Comparison of ENCODE assay signal across 1 cellular context in the genomic region with DNA sequence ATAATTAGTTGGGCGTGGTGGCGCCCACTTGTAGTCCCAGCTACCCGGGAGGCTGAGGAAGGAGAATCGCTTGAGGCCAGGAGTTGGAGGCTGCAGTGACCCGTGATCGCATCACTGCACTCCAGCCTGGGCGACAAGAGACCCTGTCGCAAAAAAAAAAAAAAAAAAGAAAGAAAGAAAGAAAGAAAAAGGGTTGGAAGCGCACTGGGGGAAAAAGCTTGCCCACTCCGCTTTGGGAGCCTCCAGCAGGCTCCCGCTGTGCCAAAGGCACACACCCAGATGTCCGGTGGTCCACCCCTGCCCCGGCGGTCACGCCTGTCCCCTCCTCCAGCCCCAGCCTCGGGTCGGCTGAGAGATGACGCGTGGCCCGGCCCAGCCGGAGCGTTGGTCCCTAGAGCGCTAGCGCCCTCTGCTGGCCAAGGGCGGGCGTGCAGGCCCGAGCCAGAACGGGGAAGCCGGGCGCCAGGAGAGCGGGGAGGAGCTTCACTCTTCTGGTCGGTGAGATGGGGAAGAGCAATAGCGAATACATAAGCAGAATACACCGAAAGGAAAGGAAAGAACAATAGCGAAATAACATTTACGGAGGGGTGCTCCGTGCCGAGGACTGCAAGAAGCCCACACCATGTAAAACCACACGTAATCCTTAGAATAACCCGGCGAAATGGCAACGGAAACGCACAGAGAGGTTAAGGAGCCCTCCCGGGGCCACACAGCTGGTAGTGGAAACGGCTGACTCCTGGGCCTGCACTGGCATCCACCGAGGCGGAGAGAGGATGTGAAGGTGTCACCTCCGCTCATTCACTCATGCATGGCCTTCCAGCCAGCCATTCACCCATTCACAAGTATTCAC.
TF ChIP-seq lines count a peak whose summit lies in the region.

No MANE protein-coding gene starts in this region.

TF ChIP-seq in K562, 482 proteins besides CTCF, POLR2A, EP300 and RAD21 (continued from another document):
- TF ChIP-seq NCOA1 (IDR thresholded peaks at IDR 0.05; ENCODE audit: low read depth): peak; percentile 27; the same call in 1 of the 2 replicates
- TF ChIP-seq MXI1 (IDR thresholded peaks at IDR 0.05; ENCODE audit: low read depth, low read length): peak; percentile 66; the same call in 1 of the 2 replicates
- no peak for TF ChIP-seq ZNF507 (tag; conservative IDR thresholded peaks at IDR 0.05)
- peak; percentile 67 for TF ChIP-seq ZKSCAN1 (IDR thresholded peaks at IDR 0.05; ENCODE audit: low read depth, low read length)
- TF ChIP-seq, protein P1, sequence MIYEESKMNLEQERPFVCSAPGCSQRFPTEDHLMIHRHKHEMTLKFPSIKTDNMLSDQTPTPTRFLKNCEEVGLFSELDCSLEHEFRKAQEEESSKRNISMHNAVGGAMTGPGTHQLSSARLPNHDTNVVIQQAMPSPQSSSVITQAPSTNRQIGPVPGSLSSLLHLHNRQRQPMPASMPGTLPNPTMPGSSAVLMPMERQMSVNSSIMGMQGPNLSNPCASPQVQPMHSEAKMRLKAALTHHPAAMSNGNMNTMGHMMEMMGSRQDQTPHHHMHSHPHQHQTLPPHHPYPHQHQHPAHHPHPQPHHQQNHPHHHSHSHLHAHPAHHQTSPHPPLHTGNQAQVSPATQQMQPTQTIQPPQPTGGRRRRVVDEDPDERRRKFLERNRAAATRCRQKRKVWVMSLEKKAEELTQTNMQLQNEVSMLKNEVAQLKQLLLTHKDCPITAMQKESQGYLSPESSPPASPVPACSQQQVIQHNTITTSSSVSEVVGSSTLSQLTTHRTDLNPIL (CRISPR knock-in tag; IDR thresholded peaks at IDR 0.05): no peak
- TF ChIP-seq ATF1 (CRISPR knock-in tag; IDR thresholded peaks at IDR 0.05): no peak
- peak; percentile 93 for TF ChIP-seq ATF1 (tag; IDR thresholded peaks at IDR 0.05)
- peak in 1 of 2 experiments; percentile 36; a peak in 1 of 4 replicates for TF ChIP-seq FOXK2 (conservative IDR thresholded peaks at IDR 0.05 in 1 of 2, IDR thresholded peaks at IDR 0.05 in 1 of 2; ENCODE audit: low read depth in 2 of 2)
- no peak for TF ChIP-seq ELF4 (CRISPR knock-in tag; IDR thresholded peaks at IDR 0.05)
- TF ChIP-seq FOXP1 (CRISPR knock-in tag; IDR thresholded peaks at IDR 0.05): peak; percentile 59; the same call in 1 of the 2 replicates
- TF ChIP-seq, protein P2, sequence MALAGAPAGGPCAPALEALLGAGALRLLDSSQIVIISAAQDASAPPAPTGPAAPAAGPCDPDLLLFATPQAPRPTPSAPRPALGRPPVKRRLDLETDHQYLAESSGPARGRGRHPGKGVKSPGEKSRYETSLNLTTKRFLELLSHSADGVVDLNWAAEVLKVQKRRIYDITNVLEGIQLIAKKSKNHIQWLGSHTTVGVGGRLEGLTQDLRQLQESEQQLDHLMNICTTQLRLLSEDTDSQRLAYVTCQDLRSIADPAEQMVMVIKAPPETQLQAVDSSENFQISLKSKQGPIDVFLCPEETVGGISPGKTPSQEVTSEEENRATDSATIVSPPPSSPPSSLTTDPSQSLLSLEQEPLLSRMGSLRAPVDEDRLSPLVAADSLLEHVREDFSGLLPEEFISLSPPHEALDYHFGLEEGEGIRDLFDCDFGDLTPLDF (CRISPR knock-in tag; IDR thresholded peaks at IDR 0.05): peak; percentile 81
- no peak for TF ChIP-seq HMG20B (CRISPR knock-in tag; IDR thresholded peaks at IDR 0.05)
- TF ChIP-seq TCF3 (CRISPR knock-in tag; IDR thresholded peaks at IDR 0.05): peak; percentile 15; the same call in 1 of the 2 replicates
- 0 out of 4 replicates have a peak, but pooled peaks of 1 of the 2 experiments have one; percentile 60 for TF ChIP-seq ARNT (IDR thresholded peaks at IDR 0.05)
- TF ChIP-seq POLR2G (IDR thresholded peaks at IDR 0.05; ENCODE audit: low read depth, low read length): peak; percentile 75
- TF ChIP-seq STAG1 (CRISPR knock-in tag; IDR thresholded peaks at IDR 0.05; ENCODE audit: borderline replicate concordance): peak; percentile 90; the same call in 1 of the 2 replicates
- TF ChIP-seq, protein P3, sequence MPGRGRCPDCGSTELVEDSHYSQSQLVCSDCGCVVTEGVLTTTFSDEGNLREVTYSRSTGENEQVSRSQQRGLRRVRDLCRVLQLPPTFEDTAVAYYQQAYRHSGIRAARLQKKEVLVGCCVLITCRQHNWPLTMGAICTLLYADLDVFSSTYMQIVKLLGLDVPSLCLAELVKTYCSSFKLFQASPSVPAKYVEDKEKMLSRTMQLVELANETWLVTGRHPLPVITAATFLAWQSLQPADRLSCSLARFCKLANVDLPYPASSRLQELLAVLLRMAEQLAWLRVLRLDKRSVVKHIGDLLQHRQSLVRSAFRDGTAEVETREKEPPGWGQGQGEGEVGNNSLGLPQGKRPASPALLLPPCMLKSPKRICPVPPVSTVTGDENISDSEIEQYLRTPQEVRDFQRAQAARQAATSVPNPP (IDR thresholded peaks at IDR 0.05; ENCODE audit: borderline replicate concordance, insufficient read depth, insufficient read length): no peak
- peak; percentile 48 for TF ChIP-seq DACH1 (IDR thresholded peaks at IDR 0.05; ENCODE audit: partially characterized antibody)
- no peak for TF ChIP-seq NR2C2 (CRISPR knock-in tag; IDR thresholded peaks at IDR 0.05)
- peak; percentile 49 for TF ChIP-seq NR2C2 (tag; IDR thresholded peaks at IDR 0.05)
- TF ChIP-seq CXXC5 (CRISPR knock-in tag; IDR thresholded peaks at IDR 0.05): peak; percentile 79
- no peak for TF ChIP-seq ZC3H11A (IDR thresholded peaks at IDR 0.05; ENCODE audit: low read depth, low read length)
- TF ChIP-seq XRCC5 (IDR thresholded peaks at IDR 0.05; ENCODE audit: low read depth, low read length): peak; percentile 38; the same call in 1 of the 2 replicates
- TF ChIP-seq, protein P4, sequence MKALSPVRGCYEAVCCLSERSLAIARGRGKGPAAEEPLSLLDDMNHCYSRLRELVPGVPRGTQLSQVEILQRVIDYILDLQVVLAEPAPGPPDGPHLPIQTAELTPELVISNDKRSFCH (CRISPR knock-in tag; IDR thresholded peaks at IDR 0.05): no peak
- TF ChIP-seq, protein P4 (tag; IDR thresholded peaks at IDR 0.05): no peak; the same call in 1 of the 2 replicates
- TF ChIP-seq MYNN (IDR thresholded peaks at IDR 0.05): no peak
- TF ChIP-seq MYNN (CRISPR knock-in tag; IDR thresholded peaks at IDR 0.05): no peak
- peak; percentile 39; the same call in 1 of the 2 replicates for TF ChIP-seq DPF2 (IDR thresholded peaks at IDR 0.05)
- TF ChIP-seq HDAC1 (IDR thresholded peaks at IDR 0.05): peak in 1 of 2 experiments; percentile 56; a peak in 1 of 4 replicates
- peak; percentile 47; the same call in 1 of the 2 replicates for TF ChIP-seq ARID4B (CRISPR knock-in tag; IDR thresholded peaks at IDR 0.05)
- TF ChIP-seq FOXJ2 (tag; IDR thresholded peaks at IDR 0.05): no peak
- TF ChIP-seq SRF (CRISPR knock-in tag; IDR thresholded peaks at IDR 0.05): no peak
- TF ChIP-seq MTA3 (IDR thresholded peaks at IDR 0.05; ENCODE audit: borderline replicate concordance): peak; percentile 55; the same call in 1 of the 2 replicates
- TF ChIP-seq RBM25 (IDR thresholded peaks at IDR 0.05; ENCODE audit: low read depth, low read length, severe bottlenecking): peak; percentile 87
- TF ChIP-seq ZNF717 (CRISPR knock-in tag; IDR thresholded peaks at IDR 0.05): no peak
- no peak for TF ChIP-seq HDAC6 (IDR thresholded peaks at IDR 0.05; ENCODE audit: low read depth, low read length)
- TF ChIP-seq, protein P5, sequence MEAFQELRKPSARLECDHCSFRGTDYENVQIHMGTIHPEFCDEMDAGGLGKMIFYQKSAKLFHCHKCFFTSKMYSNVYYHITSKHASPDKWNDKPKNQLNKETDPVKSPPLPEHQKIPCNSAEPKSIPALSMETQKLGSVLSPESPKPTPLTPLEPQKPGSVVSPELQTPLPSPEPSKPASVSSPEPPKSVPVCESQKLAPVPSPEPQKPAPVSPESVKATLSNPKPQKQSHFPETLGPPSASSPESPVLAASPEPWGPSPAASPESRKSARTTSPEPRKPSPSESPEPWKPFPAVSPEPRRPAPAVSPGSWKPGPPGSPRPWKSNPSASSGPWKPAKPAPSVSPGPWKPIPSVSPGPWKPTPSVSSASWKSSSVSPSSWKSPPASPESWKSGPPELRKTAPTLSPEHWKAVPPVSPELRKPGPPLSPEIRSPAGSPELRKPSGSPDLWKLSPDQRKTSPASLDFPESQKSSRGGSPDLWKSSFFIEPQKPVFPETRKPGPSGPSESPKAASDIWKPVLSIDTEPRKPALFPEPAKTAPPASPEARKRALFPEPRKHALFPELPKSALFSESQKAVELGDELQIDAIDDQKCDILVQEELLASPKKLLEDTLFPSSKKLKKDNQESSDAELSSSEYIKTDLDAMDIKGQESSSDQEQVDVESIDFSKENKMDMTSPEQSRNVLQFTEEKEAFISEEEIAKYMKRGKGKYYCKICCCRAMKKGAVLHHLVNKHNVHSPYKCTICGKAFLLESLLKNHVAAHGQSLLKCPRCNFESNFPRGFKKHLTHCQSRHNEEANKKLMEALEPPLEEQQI (IDR thresholded peaks at IDR 0.05): peak; percentile 48; the same call in 1 of the 2 replicates
- TF ChIP-seq PTBP1 (IDR thresholded peaks at IDR 0.05; ENCODE audit: low read depth, low read length): 0 out of 2 replicates have a peak, but pooled peaks have one; percentile 79
- TF ChIP-seq CBX5 (IDR thresholded peaks at IDR 0.05; ENCODE audit: borderline replicate concordance, low read depth): 0 out of 2 replicates have a peak, but pooled peaks have one; percentile 60
- no peak for TF ChIP-seq U2AF1 (optimal IDR thresholded peaks at IDR 0.05; ENCODE audit: low read depth, low read length)
- no peak for TF ChIP-seq PURB (CRISPR knock-in tag; IDR thresholded peaks at IDR 0.05; ENCODE audit: low read depth)
- TF ChIP-seq TBP (optimal IDR thresholded peaks at IDR 0.05; ENCODE audit: low read depth, low read length): peak; percentile 51
- TF ChIP-seq KDM4B (IDR thresholded peaks at IDR 0.05; ENCODE audit: borderline replicate concordance in 2 of 2, low read depth in 1 of 2): no peak
- no peak for TF ChIP-seq ZNF174 (CRISPR knock-in tag; IDR thresholded peaks at IDR 0.05)
- peak; percentile 8; the same call in 1 of the 2 replicates for TF ChIP-seq CBFA2T3 (IDR thresholded peaks at IDR 0.05)
- TF ChIP-seq ETV6 (IDR thresholded peaks at IDR 0.05; ENCODE audit: borderline replicate concordance in 1 of 2, low read depth in 2 of 2, low read length in 1 of 2): no peak
- TF ChIP-seq ETV6 (CRISPR knock-in tag; IDR thresholded peaks at IDR 0.05; ENCODE audit: borderline replicate concordance): no peak
- peak; percentile 54; the same call in 1 of the 2 replicates for TF ChIP-seq ETV5 (CRISPR knock-in tag; IDR thresholded peaks at IDR 0.05; ENCODE audit: low read depth)
- TF ChIP-seq ZNF184 (CRISPR knock-in tag; IDR thresholded peaks at IDR 0.05): no peak
- TF ChIP-seq THAP12 (CRISPR knock-in tag; IDR thresholded peaks at IDR 0.05): peak; percentile 43; the same call in 1 of the 2 replicates
- peak; percentile 90 for TF ChIP-seq MYC (IDR thresholded peaks at IDR 0.05; ENCODE audit: low read depth, low read length)
- no peak for TF ChIP-seq MYC (CRISPR knock-in tag; IDR thresholded peaks at IDR 0.05; ENCODE audit: borderline replicate concordance, low read depth)
- peak; percentile 71; the same call in 1 of the 2 replicates for TF ChIP-seq TARDBP (IDR thresholded peaks at IDR 0.05)
- TF ChIP-seq RB1 (IDR thresholded peaks at IDR 0.05; ENCODE audit: low read depth): peak; percentile 89
- TF ChIP-seq PHF20 (IDR thresholded peaks at IDR 0.05; ENCODE audit: partially characterized antibody): peak; percentile 69
